8 cellular contexts compared by ENCODE assay signal in the genomic region with DNA sequence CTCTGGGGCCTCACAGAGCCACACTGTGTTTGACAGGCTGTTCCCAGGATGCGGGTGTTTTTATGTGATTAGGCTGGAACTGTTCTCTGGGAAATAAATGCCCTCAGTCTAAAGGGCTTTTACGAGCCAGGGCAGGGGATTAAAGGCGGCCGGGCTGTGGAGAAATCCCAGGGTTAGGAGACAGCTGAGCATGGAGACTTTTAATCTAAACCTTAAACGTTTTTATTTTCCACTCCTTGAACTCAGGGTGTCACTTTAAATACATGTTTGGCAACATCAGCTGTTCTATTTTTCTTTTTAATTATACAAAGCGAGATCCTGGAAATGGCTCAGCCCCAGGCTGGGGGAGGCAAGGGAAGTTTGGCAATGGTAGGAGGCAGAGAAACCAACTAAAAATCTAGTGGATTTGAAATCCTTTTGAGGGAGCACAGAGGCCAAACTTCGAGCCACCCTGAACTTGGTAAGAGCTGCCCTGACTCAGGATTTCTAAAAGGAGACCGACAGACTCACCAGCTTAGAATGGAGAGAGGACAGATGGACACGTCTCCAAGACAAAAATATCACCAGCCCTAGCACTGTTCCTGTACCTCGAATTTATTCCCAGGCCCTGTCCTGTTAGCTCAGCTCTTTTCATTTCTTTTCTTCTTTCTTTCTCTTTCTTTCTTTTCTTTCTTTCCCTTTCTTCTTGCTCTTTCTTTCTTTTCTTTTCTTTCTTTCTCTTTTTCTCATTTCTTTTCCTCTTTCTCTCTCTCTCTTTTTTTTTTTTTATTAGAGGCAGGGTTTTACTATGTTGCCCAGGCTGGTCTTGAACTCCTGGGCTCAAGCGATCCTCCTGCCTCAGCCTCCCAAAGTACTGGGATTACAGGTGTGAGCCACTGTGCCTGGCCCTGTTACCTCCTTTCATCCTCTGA. TPM values are rescaled to one million over a fixed set of nuclear protein-coding genes. Genes with fewer than 3 reads are reported as not detected.
A peak's percentile ranks its signal among the peaks of the same experiment; 100 is the strongest.
DNase-seq lines count a peak whose midpoint lies in the region; ATAC-seq and TF ChIP-seq lines count a peak whose summit lies in the region.

No MANE protein-coding gene starts in this region.

- H3K27me3 ChIP-seq in ovary: no peaks in the 10 kb centered on the region

- H3K9me3 ChIP-seq in ovary: no peaks in the 10 kb centered on the region

- peak; percentile 55 for DNase-seq in AG10803 (ENCODE audit: low read depth)
- peak; percentile 74 for DNase-seq in NCI-H82 treated with DMSO at 0.1 percent for 48 hours (lab: John Stamatoyannopoulos, UW; ENCODE audit: unreplicated experiment)
- peak; percentile 37 for DNase-seq in fibroblast of mammary gland (ENCODE audit: low read depth)
- peak in 4 of 5 donors; percentile 29 to 66 (median 56) for DNase-seq in ovary
- no peak for DNase-seq in SKM-1 (lab: John Stamatoyannopoulos, UW; ENCODE audit: unreplicated experiment)
- DNase-seq in NCI-H1105 treated with DMSO at 0.1 percent for 48 hours (lab: John Stamatoyannopoulos, UW): no peak

- H3K4me3 ChIP-seq in AG10803 (ENCODE audit: low read length): no peak overlapping the region
- H3K4me3 ChIP-seq in fibroblast of mammary gland (ENCODE audit: control insufficient read depth, low read depth, low read length): no peak overlapping the region
- H3K4me3 ChIP-seq in ovary: no peak overlapping the region

- peak overlapping the region; percentile 4 to 64 for H3K27ac ChIP-seq in ovary

- peaks cover 4% of the 10 kb centered on the region for H3K4me1 ChIP-seq in ovary (ENCODE audit: insufficient read depth)

- TF ChIP-seq CTCF in AG10803 (conservative IDR thresholded peaks at IDR 0.05; ENCODE audit: low read length) (no peak), fibroblast of mammary gland (conservative IDR thresholded peaks at IDR 0.05; ENCODE audit: control insufficient read depth, insufficient read depth, low read depth, low read length) (no peak), ovary (IDR thresholded peaks at IDR 0.05) (no peak)

- ATAC-seq in HG03045 (IDR thresholded peaks at IDR 0.05; ENCODE audit: unreplicated experiment) (no peak), HG03439 (IDR thresholded peaks at IDR 0.05; ENCODE audit: unreplicated experiment) (no peak)

- TF ChIP-seq POLR2A in ovary (IDR thresholded peaks at IDR 0.05): no peak

- H3K36me3 ChIP-seq in ovary: no peaks in the 10 kb centered on the region

- TF ChIP-seq EP300 in ovary (IDR thresholded peaks at IDR 0.05): no peak

- intact Hi-C loops in ovary (cut with DNase I): no loop called here

- whole genome bisulfite sequencing in ovary, 3 donors: 9 to 13% (median 13%) methylated on average over 11 of the region's 11 CpGs

RNA-seq across cellular contexts. Expression of a gene that starts 15.8 kb away (rescaled TPM):
- total RNA-seq in ovary: 10 to 100 TPM in 5 of 7 donors, 1 to 10 TPM in 2; 4.5 to 18.4 (median 12.3) TPM
- 10 to 100 TPM in 1 of 2 donors, 1 to 10 TPM in 1; 3.4 to 13.7 TPM for polyA plus RNA-seq in ovary

RNA-seq across cellular contexts. Expression of a gene that starts 29.7 kb away (rescaled TPM):
- 10 to 100 TPM; 14.9 to 33.6 (median 26.1) TPM for total RNA-seq in ovary
- 10 to 100 TPM; 13.2 to 17.1 TPM for polyA plus RNA-seq in ovary

RNA-seq across cellular contexts. Expression of a gene that starts 59.0 kb away (rescaled TPM):
- 1 to 10 TPM in 2 of 7 donors, under 1 TPM in 5; 0.08 to 3.2 (median 0.65) TPM for total RNA-seq in ovary
- 1 to 10 TPM in 1 of 2 donors, under 1 TPM in 1; 0.65 to 1.2 TPM for polyA plus RNA-seq in ovary

Comparison
In these comparisons a context has a peak if more than half of its experiments do, and no peak if none do; other contexts are left out.
1. DNase-seq: peak in AG10803 (single experiment), NCI-H82 treated with DMSO at 0.1 percent for 48 hours (single experiment), fibroblast of mammary gland (single experiment) and ovary (4 of 5); none in SKM-1 (single experiment) and NCI-H1105 treated with DMSO at 0.1 percent for 48 hours (single experiment).